Comparison of ENCODE assay signal across 1 cellular context in genomic region chr10:124419635-124420034, GRCh38.
TF ChIP-seq lines count a peak whose summit lies in the region.

No MANE protein-coding gene starts in this region.

TF ChIP-seq in H1, 55 proteins besides CTCF, POLR2A, EP300 and RAD21:
- no peak for TF ChIP-seq JUND (IDR thresholded peaks at IDR 0.05; ENCODE audit: low read length)
- TF ChIP-seq SUZ12 (IDR thresholded peaks at IDR 0.05; ENCODE audit: low read length) = no peak
